Comparison of ENCODE assay signal across 8 cellular contexts in the genomic region with DNA sequence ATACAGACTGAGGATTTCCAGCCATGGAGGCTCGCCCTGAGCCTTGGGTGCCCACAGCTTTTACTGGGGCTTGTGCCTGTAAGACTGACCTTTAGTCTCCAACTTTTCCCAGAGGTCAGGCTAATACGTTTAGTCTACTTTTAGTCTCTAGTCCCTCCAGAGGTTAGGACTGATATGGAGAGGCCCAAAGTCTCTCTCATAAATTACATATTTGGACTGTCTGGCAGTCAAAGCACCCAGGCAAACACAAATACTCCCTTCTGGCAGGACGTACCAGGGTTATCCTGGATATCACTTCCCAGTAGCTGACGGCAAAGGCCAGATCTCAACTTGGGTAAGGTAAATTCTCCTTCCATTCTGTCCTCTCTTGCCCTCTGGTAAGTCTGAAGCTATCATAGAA.
"Had no signal": no experiment of that assay in that cellular context is flagged by ENCODE, and none has a peak within 500 bp of the region (broad histone marks: within the 10 kb centered on the region; RNA-seq: fewer than 3 reads in every experiment).

No MANE protein-coding gene starts in this region.

- H3K9me3 ChIP-seq: HAP-1 had no signal

- H3K36me3 ChIP-seq: HAP-1 had no signal

- H3K27ac ChIP-seq: GM23248, KMS-11 had no signal

- DNase-seq: GM23248, GOT3, H7, HFFc6, KBM-7 had no signal

- ATAC-seq: HCT116 had no signal

- H3K4me3 ChIP-seq: GM23248, HAP-1 had no signal
